In genomic region chr9:125929846-125930245, GRCh38 we compare ENCODE assay signal across 20 cellular contexts.
DNase-seq lines count a peak whose midpoint lies in the region; ATAC-seq and TF ChIP-seq lines count a peak whose summit lies in the region.
"Had no signal": no experiment of that assay in that cellular context is flagged by ENCODE, and none has a peak within 500 bp of the region (broad histone marks: within the 10 kb centered on the region; RNA-seq: fewer than 3 reads in every experiment).

No MANE protein-coding gene starts in this region.

- DNase-seq in EH (ENCODE audit: low read depth) = peak; percentile 33
- peak; percentile 13 for DNase-seq in LHCN-M2 (ENCODE audit: low read depth)
- peak; percentile 17 for DNase-seq in astrocyte of the spinal cord (ENCODE audit: low read depth, low spot score)
- DNase-seq in kidney tubule cell (ENCODE audit: low spot score) = peak; percentile 39
- no peak for DNase-seq in ecto neural progenitor cell (ENCODE audit: low spot score)
- DNase-seq in cortex of kidney (lab: John Stamatoyannopoulos, UW) = no peak
- DNase-seq: ACHN; CD4-positive, alpha-beta T cell; DND-41; H9; KBM-7; MG63; NCI-H1092 treated with DMSO at 0.1 percent for 48 hours; NCI-H1694 treated with DMSO at 0.1 percent for 48 hours; NCI-H446; NCI-H748 treated with DMSO at 0.1 percent for 48 hours; Peyer's patch; SIG-M5 had no signal

- H3K4me3 ChIP-seq in astrocyte of the spinal cord (ENCODE audit: low read depth, low read length) = no peak overlapping the region
- H3K4me3 ChIP-seq: MG63, Peyer's patch had no signal

- TF ChIP-seq CTCF in astrocyte of the spinal cord (IDR thresholded peaks at IDR 0.05; ENCODE audit: low read depth, low read length) = no peak

- ATAC-seq in GM18870 (IDR thresholded peaks at IDR 0.05; ENCODE audit: unreplicated experiment) (no peak), GM21381 (IDR thresholded peaks at IDR 0.05; ENCODE audit: unreplicated experiment) (no peak)

- in situ Hi-C loops in astrocyte of the spinal cord (cut with HindIII; ENCODE audit: low sequenced_read_pairs) = no loop called here

Comparison
In these comparisons a context has a peak if more than half of its experiments do, and no peak if none do; other contexts are left out.
1. DNase-seq: peak in EH (single experiment), LHCN-M2 (single experiment), astrocyte of the spinal cord (single experiment) and kidney tubule cell (single experiment); none in ecto neural progenitor cell (single experiment) and cortex of kidney (single experiment).